ENCODE assay signal across 21 cellular contexts in the genomic region with DNA sequence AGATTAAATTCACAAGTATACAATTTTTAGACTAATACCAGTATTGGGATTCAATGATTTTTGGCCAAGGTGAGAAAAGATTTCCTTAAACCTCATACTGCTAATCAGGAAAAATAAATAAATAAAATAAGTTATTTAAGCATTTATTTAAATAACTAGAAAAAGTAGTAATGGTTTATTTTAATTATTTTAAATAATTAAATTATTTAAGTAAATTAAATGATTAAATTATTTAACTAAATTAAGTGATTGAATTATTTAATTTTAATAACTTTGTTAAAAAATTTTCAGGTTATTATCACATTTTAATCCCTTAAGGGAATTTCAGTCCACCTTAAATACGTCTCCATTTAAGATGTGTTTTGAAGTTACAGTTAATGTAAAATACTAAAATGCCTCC.
"Had no signal": no experiment of that assay in that cellular context is flagged by ENCODE, and none has a peak within 500 bp of the region (broad histone marks: within the 10 kb centered on the region; RNA-seq: fewer than 3 reads in every experiment).

No MANE protein-coding gene starts in this region.

- DNase-seq: activated CD4-positive, alpha-beta T cell treated with anti-CD3 and anti-CD28 coated beads for 48 hours; activated CD4-positive, alpha-beta T cell treated with anti-CD3 and anti-CD28 coated beads, Interleukin-2, amount 50 U/mL, for 4 hours; activated CD4-positive, CD25-positive, alpha-beta regulatory T cell treated with anti-CD3 and anti-CD28 coated beads, Interleukin-2, amount 50 U/mL, for 72 hours; activated CD8-positive, alpha-beta memory T cell treated with anti-CD3 and anti-CD28 coated beads, Interleukin-2, amount 50 U/mL, for 48 hours; activated CD8-positive, alpha-beta T cell treated with anti-CD3 and anti-CD28 coated beads, Interleukin-2, amount 10 ng/mL, durations not matched to agents 7 days and 5 days; activated naive CD4-positive, alpha-beta T cell treated with anti-CD3 and anti-CD28 coated beads, Interleukin-2, amount 50 U/mL, for 16 hours; activated naive CD8-positive, alpha-beta T cell treated with anti-CD3 and anti-CD28 coated beads, Interleukin-2, amount 10 ng/mL, durations not matched to agents 7 days and 5 days; activated T-cell treated with anti-CD3 and anti-CD28 coated beads, Interleukin-2, amount 50 U/mL, for 1 hour; adrenal gland; anterior cingulate cortex; cerebellar nuclear complex; NCI-H1092; NCI-H1417 treated with DMSO at 0.1 percent for 48 hours; NCI-H1694; NCI-H2029 treated with DMSO at 0.1 percent for 48 hours; NCI-H510A treated with DMSO at 0.1 percent for 48 hours; NCI-H69; Peyer's patch; SIG-M5; SK-N-SH; T-helper 1 cell had no signal
